In genomic region chr5:82222597-82223574, GRCh38 we compare ENCODE assay signal across 26 cellular contexts. TPM values are rescaled to one million over a fixed set of nuclear protein-coding genes. Genes with fewer than 3 reads are reported as not detected.
DNase-seq lines count a peak whose midpoint lies in the region; ATAC-seq, FAIRE-seq and TF ChIP-seq lines count a peak whose summit lies in the region.
"Had no signal": no experiment of that assay in that cellular context is flagged by ENCODE, and none has a peak within 500 bp of the region (broad histone marks: within the 10 kb centered on the region; RNA-seq: fewer than 3 reads in every experiment).

No MANE protein-coding gene starts in this region.

- no peaks in the 10 kb centered on the region for H3F3A ChIP-seq in PC-3 (ENCODE audit: low read length, unreplicated experiment)

- peak; percentile 82 for FAIRE-seq in keratinocyte (lab: Jason Lieb, UNC)
- FAIRE-seq: frontal cortex had no signal

- H3K79me2 ChIP-seq in PC-3 (ENCODE audit: low read length) (no peaks in the 10 kb centered on the region), keratinocyte (ENCODE audit: control insufficient read depth, insufficient read depth, low read length) (no peaks in the 10 kb centered on the region)

- H3K4me3 ChIP-seq in PC-3 (ENCODE audit: low read length): no peak overlapping the region
- H3K4me3 ChIP-seq in cardiac fibroblast (replicated peaks in 1 of 2; ENCODE audit: low read depth in 2 of 2, low read length in 2 of 2): no peak overlapping the region
- no peak overlapping the region for H3K4me3 ChIP-seq in keratinocyte (ENCODE audit: control insufficient read depth in 2 of 3, extremely low read depth in 1 of 3, insufficient read depth in 2 of 3, low read depth in 1 of 3, low read length in 3 of 3)
- H3K4me3 ChIP-seq: psoas muscle had no signal

- H3K9me3 Mint-ChIP-seq in effector memory CD8-positive, alpha-beta T cell: no peaks in the 10 kb centered on the region
- H3K9me3 Mint-ChIP-seq: activated CD4-positive, alpha-beta memory T cell treated with anti-CD3 and anti-CD28 coated beads, Interleukin-2, amount 10 ng/mL, durations not matched to agents 7 days and 5 days; activated naive CD4-positive, alpha-beta T cell treated with anti-CD3 and anti-CD28 coated beads, Interleukin-2, amount 50 U/mL, for 72 hours; activated T-cell treated with anti-CD3 and anti-CD28 coated beads, Interleukin-2, amount 50 U/mL, for 24 hours; CD4-positive, CD25-positive, alpha-beta regulatory T cell; stimulated activated memory B cell treated with anti-CD40 and anti-IgM and Interleukin-4, amounts not matched to agents 10 μg/mL and 1 μg/mL and 100 μg/mL, for 72 hours; T-cell had no signal

- peaks cover 5 to 9% of the 10 kb centered on the region in 2 donors for H3K4me1 Mint-ChIP-seq in effector memory CD8-positive, alpha-beta T cell (ENCODE audit: low read depth in 2 of 2)

- H3K27ac ChIP-seq in PC-3 (ENCODE audit: low read length) (no peak overlapping the region), keratinocyte (ENCODE audit: control insufficient read depth, insufficient read depth, low read length) (no peak overlapping the region)
- H3K27ac ChIP-seq: psoas muscle, WERI-Rb-1 had no signal

- H3K4me2 ChIP-seq in PC-3 (ENCODE audit: low read length) (no peak overlapping the region), keratinocyte (ENCODE audit: control insufficient read depth, extremely low read depth, insufficient read depth, low read depth, low read length) (no peak overlapping the region)

- no peaks in the 10 kb centered on the region for H3K36me3 Mint-ChIP-seq in effector memory CD8-positive, alpha-beta T cell (ENCODE audit: insufficient read depth)
- H3K36me3 Mint-ChIP-seq: activated naive CD4-positive, alpha-beta T cell treated with anti-CD3 and anti-CD28 coated beads, Interleukin-2, amount 50 U/mL, for 72 hours; CD4-positive, CD25-positive, alpha-beta regulatory T cell; stimulated activated memory B cell treated with anti-CD40 and anti-IgM and Interleukin-4, amounts not matched to agents 10 μg/mL and 1 μg/mL and 100 μg/mL, for 72 hours had no signal

- H3K27me3 ChIP-seq in PC-3 (ENCODE audit: low read length) (no peaks in the 10 kb centered on the region), keratinocyte (ENCODE audit: control insufficient read depth, extremely low read depth, insufficient read depth, low read length) (no peaks in the 10 kb centered on the region)

- no peak overlapping the region for H3K4me3 Mint-ChIP-seq in effector memory CD8-positive, alpha-beta T cell
- H3K4me3 Mint-ChIP-seq: activated CD4-positive, alpha-beta memory T cell treated with anti-CD3 and anti-CD28 coated beads, Interleukin-2, amount 10 ng/mL, durations not matched to agents 7 days and 5 days; activated T-cell treated with anti-CD3 and anti-CD28 coated beads, Interleukin-2, amount 50 U/mL, for 24 hours; CD4-positive, CD25-positive, alpha-beta regulatory T cell; stimulated activated memory B cell treated with anti-CD40 and anti-IgM and Interleukin-4, amounts not matched to agents 10 μg/mL and 1 μg/mL and 100 μg/mL, for 72 hours; T-cell had no signal

- H3K27ac Mint-ChIP-seq in effector memory CD8-positive, alpha-beta T cell: no peak overlapping the region
- H3K27ac Mint-ChIP-seq: activated CD4-positive, alpha-beta memory T cell treated with anti-CD3 and anti-CD28 coated beads, Interleukin-2, amount 10 ng/mL, durations not matched to agents 7 days and 5 days; activated naive CD4-positive, alpha-beta T cell treated with anti-CD3 and anti-CD28 coated beads, Interleukin-2, amount 50 U/mL, for 72 hours; activated T-cell treated with anti-CD3 and anti-CD28 coated beads, Interleukin-2, amount 50 U/mL, for 24 hours; stimulated activated memory B cell treated with anti-CD40 and anti-IgM and Interleukin-4, amounts not matched to agents 10 μg/mL and 1 μg/mL and 100 μg/mL, for 72 hours; T-cell had no signal

- TF ChIP-seq CTCF in PC-3 (conservative IDR thresholded peaks at IDR 0.05; ENCODE audit: low read depth, low read length) (no peak), cardiac fibroblast (IDR thresholded peaks at IDR 0.05; ENCODE audit: low read depth, low read length) (no peak), keratinocyte (optimal IDR thresholded peaks at IDR 0.05 in 1 of 3, IDR thresholded peaks at IDR 0.05 in 1 of 3, conservative IDR thresholded peaks at IDR 0.05 in 1 of 3; ENCODE audit: extremely low read depth in 1 of 3, insufficient read depth in 2 of 3, low read length in 3 of 3) (no peak)

- CTCF ChIA-PET in PC-3 (lab: Charles Lee): no interaction called here

- no peaks in the 10 kb centered on the region for H3K9me2 ChIP-seq in PC-3 (replicated peaks; ENCODE audit: low read length)

- H3K9ac ChIP-seq in PC-3 (ENCODE audit: low read length): no peak overlapping the region
- H3K9ac ChIP-seq in keratinocyte (ENCODE audit: control insufficient read depth, extremely low read depth, insufficient read depth, low read length): no peak overlapping the region

- ATAC-seq in PC-3: peak; percentile 20; the same call in 1 of the 2 replicates
- no peak for ATAC-seq in effector memory CD8-positive, alpha-beta T cell (replicated peaks)
- ATAC-seq in HG02870 (IDR thresholded peaks at IDR 0.05; ENCODE audit: unreplicated experiment): no peak
- ATAC-seq: activated naive CD4-positive, alpha-beta T cell treated with anti-CD3 and anti-CD28 coated beads, Interleukin-2, amount 50 U/mL, for 72 hours; left cardiac atrium; psoas muscle; stimulated activated memory B cell treated with anti-CD40 and anti-IgM and Interleukin-4, amounts not matched to agents 10 μg/mL and 1 μg/mL and 100 μg/mL, for 72 hours; T-cell had no signal

- no peaks in the 10 kb centered on the region for H3K9me3 ChIP-seq in PC-3 (ENCODE audit: low read length)
- no peaks in the 10 kb centered on the region for H3K9me3 ChIP-seq in keratinocyte (ENCODE audit: control insufficient read depth, low read depth, low read length)
- H3K9me3 ChIP-seq: psoas muscle had no signal

- DNase-seq in COLO829 (ENCODE audit: low spot score) (peak; percentile 32), PC-3 (no peak), cardiac fibroblast (ENCODE audit: low read depth in 2 of 2) (peak; percentile 11 to 64), keratinocyte (ENCODE audit: low read depth, low spot score) (no peak), NCI-H446 treated with DMSO at 0.1 percent for 48 hours (lab: John Stamatoyannopoulos, UW) (no peak), SW 1271 (lab: John Stamatoyannopoulos, UW) (no peak)
- DNase-seq in effector memory CD8-positive, alpha-beta T cell: no peak
- DNase-seq: activated CD4-positive, alpha-beta memory T cell treated with anti-CD3 and anti-CD28 coated beads, Interleukin-2, amount 10 ng/mL, durations not matched to agents 7 days and 5 days; activated T-cell treated with anti-CD3 and anti-CD28 coated beads, Interleukin-2, amount 50 U/mL, for 24 hours; caudate nucleus; CD4-positive, CD25-positive, alpha-beta regulatory T cell; DMS53; effector CD4-positive, alpha-beta T cell; left cardiac atrium; MM.1S; NCI-H1694; NCI-H226; NK-92 treated with Interleukin-12 subunit alpha and Interleukin-12 subunit beta, amount 100 ng/mL, for 24 hours; psoas muscle; stimulated activated CD4-positive, alpha-beta T cell treated with anti-CD3 and anti-CD28 coated beads, Interleukin-12 subunit alpha, Interleukin-12 subunit beta, amount 100 ng/mL, for 4 hours; T-cell; WERI-Rb-1 had no signal

- intact Hi-C loops in PC-3 (cut with micrococcal nuclease): no loop called here

- H2AFZ ChIP-seq in PC-3 (ENCODE audit: low read length) (no peak overlapping the region), keratinocyte (ENCODE audit: control insufficient read depth, low read length) (no peak overlapping the region)

- POLR2A ChIA-PET in PC-3 (lab: Charles Lee; ENCODE audit: unreplicated experiment): no interaction called here

- no peaks in the 10 kb centered on the region for H4K20me1 ChIP-seq in PC-3 (ENCODE audit: low read length)
- H4K20me1 ChIP-seq in keratinocyte (ENCODE audit: control insufficient read depth, extremely low read depth, insufficient read depth, low read length): no peaks in the 10 kb centered on the region

- dilution Hi-C loops in keratinocyte (cut with MboI; ENCODE audit: extremely low pct_ligation_motif_present, low sequenced_read_pairs): no loop called here

- no peaks in the 10 kb centered on the region for H3K9me1 ChIP-seq in keratinocyte (ENCODE audit: control insufficient read depth, extremely low read depth, insufficient read depth, low read length)

- no peaks in the 10 kb centered on the region for H3K36me3 ChIP-seq in PC-3 (ENCODE audit: low read depth, low read length)
- no peaks in the 10 kb centered on the region for H3K36me3 ChIP-seq in keratinocyte (ENCODE audit: control insufficient read depth in 2 of 2, extremely low read depth in 1 of 2, insufficient read depth in 2 of 2, low read length in 2 of 2)
- H3K36me3 ChIP-seq: WERI-Rb-1 had no signal

- H3K4me1 ChIP-seq in PC-3 (ENCODE audit: insufficient read depth, low read length) (no peaks in the 10 kb centered on the region), keratinocyte (ENCODE audit: control insufficient read depth, extremely low read depth, insufficient read depth, low read length) (no peaks in the 10 kb centered on the region)

- H3K27me3 Mint-ChIP-seq in effector memory CD8-positive, alpha-beta T cell: no peaks in the 10 kb centered on the region
- H3K27me3 Mint-ChIP-seq: activated CD4-positive, alpha-beta memory T cell treated with anti-CD3 and anti-CD28 coated beads, Interleukin-2, amount 10 ng/mL, durations not matched to agents 7 days and 5 days; activated T-cell treated with anti-CD3 and anti-CD28 coated beads, Interleukin-2, amount 50 U/mL, for 24 hours; stimulated activated memory B cell treated with anti-CD40 and anti-IgM and Interleukin-4, amounts not matched to agents 10 μg/mL and 1 μg/mL and 100 μg/mL, for 72 hours; T-cell had no signal

- no TSS peak for BruUV-seq in PC-3 (replicated peaks; lab: Mats Ljungman, UMichigan)

RNA-seq across cellular contexts. Expression of gene RPS23, which starts 55.3 kb away (rescaled TPM):
- total RNA-seq in PC-3 (2014; rRNA removed): 2,034 and 2,407 TPM in 2 replicates
- 1,949 to 6,976 TPM (median 2,776 TPM) in 3 replicates for polyA plus RNA-seq in keratinocyte
- 2,829 TPM for polyA plus RNA-seq in keratinocyte (2011; ENCODE audit: low read depth)
- 7,285 and 7,308 TPM in 2 replicates for polyA plus RNA-seq in keratinocyte (2011; cell fraction: cytosol; rRNA removed)
- 1,305 and 1,569 TPM in 2 replicates for polyA plus RNA-seq in keratinocyte (2011; cell fraction: nucleus; rRNA removed)
- 3,805 and 6,023 TPM in 2 replicates for polyA plus RNA-seq in keratinocyte (2012; ENCODE audit: low replicate concordance)
- polyA minus RNA-seq in keratinocyte: 93.2 to 2,820 TPM (median 1,724 TPM) in 3 replicates
- polyA minus RNA-seq in keratinocyte (2011; cell fraction: cytosol; rRNA and poly(A)+ RNA removed): 996 TPM
- 116 and 199 TPM in 2 replicates for polyA minus RNA-seq in keratinocyte (2011; cell fraction: nucleus; rRNA and poly(A)+ RNA removed)

Comparison
In these comparisons a context has a peak if more than half of its experiments do, and no peak if none do; other contexts are left out.
1. DNase-seq: peak in COLO829 (single experiment) and cardiac fibroblast (2 of 2); none in PC-3 (single experiment), keratinocyte (single experiment), NCI-H446 treated with DMSO at 0.1 percent for 48 hours (single experiment), effector memory CD8-positive, alpha-beta T cell (0 of 3) and SW 1271 (0 of 2).